ENCODE assay signal across 1 cellular context in the genomic region with DNA sequence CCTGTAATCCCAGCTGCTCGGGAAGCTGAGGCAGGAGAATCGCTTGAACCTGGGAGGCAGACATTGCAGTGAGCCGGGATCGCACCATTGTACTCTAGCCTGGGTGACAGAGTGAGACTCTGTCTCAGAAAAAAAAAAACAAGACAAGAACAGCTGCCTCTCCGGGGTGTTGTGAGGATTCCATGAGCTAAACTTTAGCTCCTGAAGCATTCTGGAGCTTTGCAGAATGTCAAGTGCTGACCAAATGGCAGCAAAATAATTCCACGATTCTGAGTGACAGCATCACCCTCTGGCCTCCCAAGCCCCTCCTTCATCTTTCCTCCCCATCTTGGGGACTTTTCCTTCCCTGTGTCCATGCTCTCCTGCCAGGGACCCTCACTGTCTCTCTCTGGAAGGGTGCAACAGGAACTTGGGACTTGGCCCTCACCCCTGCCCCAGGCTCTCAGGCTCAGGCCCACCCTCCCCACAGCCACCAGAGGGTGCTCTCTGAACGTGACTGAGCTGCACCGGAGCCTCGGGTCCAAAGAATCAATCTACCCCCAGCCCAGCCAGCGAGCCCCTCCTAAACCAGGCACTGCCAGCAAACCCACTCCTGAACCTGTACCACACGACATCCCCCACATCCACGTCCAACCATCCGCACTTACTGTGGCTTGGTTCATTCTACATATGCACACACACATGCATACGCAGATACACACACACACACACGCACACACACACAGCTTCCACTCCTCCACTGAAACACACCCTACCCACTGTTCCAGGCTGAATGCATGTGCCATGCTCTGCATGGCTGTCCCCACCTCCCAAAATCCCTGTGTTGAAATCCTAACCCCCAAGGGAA.
TF ChIP-seq lines count a peak whose summit lies in the region.

No MANE protein-coding gene starts in this region.

TF ChIP-seq in Ishikawa, 13 proteins besides CTCF, POLR2A, EP300 and RAD21 (continued from another document):
- TF ChIP-seq REST (IDR thresholded peaks at IDR 0.05; ENCODE audit: low read depth) (no peak), TAF1 (IDR thresholded peaks at IDR 0.05; ENCODE audit: low read depth) (no peak), CREB1 (IDR thresholded peaks at IDR 0.05; ENCODE audit: low read depth) (no peak), CEBPB (IDR thresholded peaks at IDR 0.05) (no peak)
TF ChIP-seq in Ishikawa: peak in this region for 0.
